In genomic region chr4:108650212-108651067, GRCh38 we compare ENCODE assay signal across 8 cellular contexts. TPM values are rescaled to one million over a fixed set of nuclear protein-coding genes. Genes with fewer than 3 reads are reported as not detected.
A peak's percentile ranks its signal among the peaks of the same experiment; 100 is the strongest.
DNase-seq lines count a peak whose midpoint lies in the region; ATAC-seq and TF ChIP-seq lines count a peak whose summit lies in the region.

TSS of gene OSTC (plus strand) at chr4:108650599. CDS start at chr4:108650656, 57 bp downstream.

- peak; percentile 94 for ATAC-seq in HG03432 (IDR thresholded peaks at IDR 0.05; ENCODE audit: unreplicated experiment)

- peak; percentile 85 for TF ChIP-seq POLR2A in GM19099 (IDR thresholded peaks at IDR 0.05; ENCODE audit: extremely low read depth, insufficient read length, low read depth)

- DNase-seq in AG20443 (ENCODE audit: low spot score): peak; percentile 95
- peak; percentile 77 for DNase-seq in NCI-H510A (lab: John Stamatoyannopoulos, UW)
- DNase-seq in activated CD4-positive, alpha-beta T cell treated with anti-CD3 and anti-CD28 coated beads for 1 hour: peak; percentile 83
- DNase-seq in cerebellum (ENCODE audit: low spot score): peak; percentile 95
- peak; percentile 95 for DNase-seq in islet precursor cell
- peak; percentile 83 to 91 (median 84) for DNase-seq in stimulated activated CD4-positive, alpha-beta T cell treated with anti-CD3 and anti-CD28 coated beads, Interleukin-12 subunit alpha, Interleukin-12 subunit beta, amount 100 ng/mL, for 48 hours (ENCODE audit: low read depth in 2 of 3, low spot score in 1 of 3)

RNA-seq across cellular contexts. Expression of gene OSTC, which starts in this region (rescaled TPM):
- 59.0 TPM for total RNA-seq in cerebellum

Comparison
In these comparisons a context has a peak if more than half of its experiments do, and no peak if none do; other contexts are left out.
1. Peak in every context shown above with its lines: DNase-seq and ATAC-seq.